Comparison of ENCODE assay signal across 13 cellular contexts in genomic region chr5:107607656-107608368, GRCh38.
DNase-seq lines count a peak whose midpoint lies in the region; ATAC-seq and TF ChIP-seq lines count a peak whose summit lies in the region.
"Had no signal": no experiment of that assay in that cellular context is flagged by ENCODE, and none has a peak within 500 bp of the region (broad histone marks: within the 10 kb centered on the region; RNA-seq: fewer than 3 reads in every experiment).

No MANE protein-coding gene starts in this region.

- 70% methylated on average over 9 of the region's 9 CpGs for WGBS in SK-N-SH (ENCODE audit: low lambda C conversion rate)

- DNase-seq in SK-N-SH: no peak
- DNase-seq in NCI-H526 (lab: John Stamatoyannopoulos, UW): peak; percentile 92 to 95
- DNase-seq in renal cortical epithelial cell (ENCODE audit: low read depth): peak; percentile 40
- no peak for DNase-seq in kidney glomerular epithelial cell (lab: John Stamatoyannopoulos, UW)
- no peak for DNase-seq in SK-N-DZ (ENCODE audit: low spot score)
- DNase-seq: activated CD4-positive, alpha-beta T cell treated with anti-CD3 and anti-CD28 coated beads, Interleukin-2, amount 10 ng/mL, durations not matched to agents 7 days and 5 days; activated T-cell treated with anti-CD3 and anti-CD28 coated beads, Interleukin-2, amount 50 U/mL, for 4 hours; lower lobe of right lung had no signal

- H3K36me3 ChIP-seq in SK-N-SH (replicated peaks in 1 of 2; ENCODE audit: control insufficient read depth in 1 of 2, insufficient read depth in 2 of 2, low read length in 1 of 2) (no peaks in the 10 kb centered on the region), endocrine pancreas (ENCODE audit: control insufficient read depth, insufficient read depth, low read length) (no peaks in the 10 kb centered on the region)
- H3K36me3 ChIP-seq: lower lobe of right lung had no signal

- H3K9me2 ChIP-seq in SK-N-SH: no peaks in the 10 kb centered on the region

- POLR2A ChIA-PET in SK-N-SH (lab: Yijun Ruan, JAX): no interaction called here

- no peak overlapping the region for H2AFZ ChIP-seq in SK-N-SH (ENCODE audit: low read depth)

- H3F3A ChIP-seq in SK-N-SH (replicated peaks; ENCODE audit: insufficient read depth): no peaks in the 10 kb centered on the region

- no peak overlapping the region for H3K4me3 ChIP-seq in SK-N-SH (ENCODE audit: low read depth in 2 of 2, low read length in 1 of 2)
- H3K4me3 ChIP-seq in endocrine pancreas (ENCODE audit: control insufficient read depth, insufficient read depth, low read length): peak overlapping the region; percentile 65
- H3K4me3 ChIP-seq: lower lobe of right lung had no signal

- ATAC-seq in SK-N-SH treated with all-trans-retinoic acid at 6 μM for 48 hours (no peak), HG03139 (IDR thresholded peaks at IDR 0.05; ENCODE audit: unreplicated experiment) (no peak)
- ATAC-seq: activated T-cell treated with anti-CD3 and anti-CD28 coated beads, Interleukin-2, amount 50 U/mL, for 4 hours; esophagus mucosa had no signal

- TF ChIP-seq EP300 in SK-N-SH (IDR thresholded peaks at IDR 0.05; ENCODE audit: borderline replicate concordance in 1 of 2, low read depth in 1 of 2, low read length in 1 of 2): no peak

- no peak overlapping the region for H3K9ac ChIP-seq in SK-N-SH
- no peak overlapping the region for H3K9ac ChIP-seq in endocrine pancreas (ENCODE audit: control insufficient read depth, insufficient read depth, low read length)

- H3K4me2 ChIP-seq in SK-N-SH: no peak overlapping the region

- TF ChIP-seq CTCF in SK-N-SH (IDR thresholded peaks at IDR 0.05): no peak

- H3K79me2 ChIP-seq in SK-N-SH (ENCODE audit: insufficient read depth): no peaks in the 10 kb centered on the region

- CTCF ChIA-PET in SK-N-SH (lab: Yijun Ruan, JAX): interaction anchor here (1.0 to 2.5 kb wide), 9 partner anchors 9 to 155 kb away, joined by 3 to 9 read pairs (median 4); no protein-coding TSS in a partner anchor

- peaks cover 0 to 32% of the 10 kb centered on the region in 2 experiments; a peak in 2 of 4 replicates for H3K4me1 ChIP-seq in SK-N-SH (ENCODE audit: control insufficient read depth in 1 of 2, insufficient read depth in 2 of 2, low read depth in 1 of 2, low read length in 1 of 2)
- H3K4me1 ChIP-seq in endocrine pancreas (ENCODE audit: control insufficient read depth, insufficient read depth, low read length): peaks cover 18% of the 10 kb centered on the region
- H3K4me1 ChIP-seq: lower lobe of right lung had no signal

- H3K27ac ChIP-seq in SK-N-SH (ENCODE audit: low read depth in 2 of 2, low read length in 1 of 2): no peak overlapping the region; a peak in 1 of 4 replicates
- H3K27ac ChIP-seq: lower lobe of right lung, RWPE1 had no signal

- no peaks in the 10 kb centered on the region for H4K20me1 ChIP-seq in SK-N-SH (ENCODE audit: insufficient read depth)

- no peaks in the 10 kb centered on the region for H3K9me3 ChIP-seq in SK-N-SH
- no peaks in the 10 kb centered on the region for H3K9me3 ChIP-seq in endocrine pancreas (ENCODE audit: control insufficient read depth, low read length)
- H3K9me3 ChIP-seq: lower lobe of right lung had no signal

- H3K27me3 ChIP-seq in SK-N-SH (ENCODE audit: insufficient read depth) (no peaks in the 10 kb centered on the region), endocrine pancreas (ENCODE audit: control insufficient read depth, insufficient read depth, low read length) (no peaks in the 10 kb centered on the region)

- TF ChIP-seq RAD21 in SK-N-SH (IDR thresholded peaks at IDR 0.05; ENCODE audit: low read length): 0 out of 2 replicates have a peak, but pooled peaks have one; percentile 10

TF ChIP-seq in SK-N-SH, 30 proteins besides CTCF, POLR2A, EP300 and RAD21:
- TF ChIP-seq GATA2 (CRISPR knock-in tag; IDR thresholded peaks at IDR 0.05): 0 out of 2 replicates have a peak, but pooled peaks have one; percentile 14
- TF ChIP-seq, protein P1, sequence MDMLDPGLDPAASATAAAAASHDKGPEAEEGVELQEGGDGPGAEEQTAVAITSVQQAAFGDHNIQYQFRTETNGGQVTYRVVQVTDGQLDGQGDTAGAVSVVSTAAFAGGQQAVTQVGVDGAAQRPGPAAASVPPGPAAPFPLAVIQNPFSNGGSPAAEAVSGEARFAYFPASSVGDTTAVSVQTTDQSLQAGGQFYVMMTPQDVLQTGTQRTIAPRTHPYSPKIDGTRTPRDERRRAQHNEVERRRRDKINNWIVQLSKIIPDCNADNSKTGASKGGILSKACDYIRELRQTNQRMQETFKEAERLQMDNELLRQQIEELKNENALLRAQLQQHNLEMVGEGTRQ (IDR thresholded peaks at IDR 0.05; ENCODE audit: borderline replicate concordance, low read depth, low read length): no peak

TF ChIP-seq in SK-N-SH treated with all-trans-retinoic acid at 6 μM for 48 hours, 23 proteins besides CTCF, POLR2A, EP300 and RAD21:
- no peak for TF ChIP-seq POU6F1 (CRISPR knock-in tag; IDR thresholded peaks at IDR 0.05; ENCODE audit: borderline replicate concordance, low read depth)
- TF ChIP-seq PATZ1 (CRISPR knock-in tag; IDR thresholded peaks at IDR 0.05; ENCODE audit: borderline replicate concordance): no peak
- TF ChIP-seq RARB (CRISPR knock-in tag; IDR thresholded peaks at IDR 0.05): no peak
- no peak for TF ChIP-seq ZNF8 (CRISPR knock-in tag; IDR thresholded peaks at IDR 0.05)
- no peak for TF ChIP-seq ZNF70 (CRISPR knock-in tag; IDR thresholded peaks at IDR 0.05)
- TF ChIP-seq PPARA (CRISPR knock-in tag; IDR thresholded peaks at IDR 0.05; ENCODE audit: borderline replicate concordance): no peak
- no peak for TF ChIP-seq TOX (CRISPR knock-in tag; IDR thresholded peaks at IDR 0.05; ENCODE audit: borderline replicate concordance)
- TF ChIP-seq CSDC2 (CRISPR knock-in tag; IDR thresholded peaks at IDR 0.05): no peak
- TF ChIP-seq BACH2 (CRISPR knock-in tag; IDR thresholded peaks at IDR 0.05; ENCODE audit: borderline replicate concordance): no peak
- no peak for TF ChIP-seq ZFP3 (CRISPR knock-in tag; IDR thresholded peaks at IDR 0.05)
- no peak for TF ChIP-seq ZFP30 (CRISPR knock-in tag; IDR thresholded peaks at IDR 0.05)
TF ChIP-seq in SK-N-SH treated with all-trans-retinoic acid at 6 μM for 48 hours: peak in this region for 0.

Comparison
In these comparisons a context has a peak if more than half of its experiments do, and no peak if none do; other contexts are left out.
1. DNase-seq: peak in NCI-H526 (2 of 2) and renal cortical epithelial cell (single experiment); none in SK-N-SH (single experiment), kidney glomerular epithelial cell (single experiment) and SK-N-DZ (single experiment).